In the genomic region with DNA sequence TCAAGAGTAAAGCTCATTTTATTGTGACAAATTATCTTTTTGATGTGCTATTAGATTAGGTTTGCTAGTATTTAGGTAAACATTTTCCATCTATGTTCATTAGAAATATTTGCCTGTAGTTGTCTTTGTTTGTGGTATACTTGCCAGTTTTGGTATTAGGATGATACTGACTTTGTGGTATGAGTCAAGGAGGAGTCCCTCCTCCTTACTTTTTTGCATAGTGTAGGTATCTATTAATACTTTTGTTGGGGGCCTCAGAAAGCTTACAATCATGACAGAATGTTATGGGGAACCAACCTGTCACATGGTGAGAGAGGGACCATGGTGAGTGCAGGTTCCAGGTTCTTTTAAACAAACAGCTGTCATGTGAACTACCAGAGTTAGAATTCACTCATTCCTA, we compare ENCODE assay signal across 24 cellular contexts.
A peak's percentile ranks its signal among the peaks of the same experiment; 100 is the strongest.
DNase-seq lines count a peak whose midpoint lies in the region; ATAC-seq and TF ChIP-seq lines count a peak whose summit lies in the region.
"Had no signal": no experiment of that assay in that cellular context is flagged by ENCODE, and none has a peak within 500 bp of the region (broad histone marks: within the 10 kb centered on the region; RNA-seq: fewer than 3 reads in every experiment).

No MANE protein-coding gene starts in this region.

- no peak overlapping the region for H3K4me3 Mint-ChIP-seq in H9
- H3K4me3 Mint-ChIP-seq in activated naive CD4-positive, alpha-beta T cell treated with anti-CD3 and anti-CD28 coated beads, Interleukin-2, amount 10 ng/mL, durations not matched to agents 7 days and 5 days = no peak overlapping the region
- H3K4me3 Mint-ChIP-seq: CD14-positive monocyte; CD4-positive, alpha-beta memory T cell; CD4-positive, CD25-positive, alpha-beta regulatory T cell; CD8-positive, alpha-beta memory T cell had no signal

- no peak overlapping the region for H2BK15ac ChIP-seq in H9 (ENCODE audit: low read depth, low read length)

- ATAC-seq in GM18520 (IDR thresholded peaks at IDR 0.05; ENCODE audit: unreplicated experiment) (peak; percentile 46), GM18870 (IDR thresholded peaks at IDR 0.05; ENCODE audit: unreplicated experiment) (peak; percentile 56), HG03342 (IDR thresholded peaks at IDR 0.05; ENCODE audit: unreplicated experiment) (peak; percentile 53), omental fat pad (ENCODE audit: low FRiP score) (no peak)

- H3K27ac ChIP-seq in H9 (ENCODE audit: insufficient read length, low read depth, low read length) = no peak overlapping the region
- H3K27ac ChIP-seq: BLaER1 had no signal

- H3K9ac ChIP-seq in H9 (ENCODE audit: extremely low read depth, insufficient read length, low read length) = no peak overlapping the region
- H3K9ac ChIP-seq: BLaER1 had no signal

- H3K4me2 ChIP-seq in H9 (ENCODE audit: insufficient read depth, insufficient read length, low read length) = no peak overlapping the region
- H3K4me2 ChIP-seq: BLaER1 had no signal

- H3K23ac ChIP-seq in H9 (ENCODE audit: insufficient read length, low read depth, low read length) = no peak overlapping the region

- H3K4ac ChIP-seq in H9 (ENCODE audit: low read depth, low read length) = no peak overlapping the region

- H2AK5ac ChIP-seq in H9 (ENCODE audit: insufficient read length, low read length) = no peak overlapping the region

- no peak overlapping the region for H2BK5ac ChIP-seq in H9 (ENCODE audit: insufficient read length, low read length)

- H3K9me3 ChIP-seq in H9 (ENCODE audit: control insufficient read depth, low read depth, low read length) = no peaks in the 10 kb centered on the region
- H3K9me3 ChIP-seq: BE2C, BLaER1 had no signal

- H2BK20ac ChIP-seq in H9 (ENCODE audit: low read depth, low read length, poor library complexity, severe bottlenecking) = no peak overlapping the region

- H3K56ac ChIP-seq in H9 (ENCODE audit: insufficient read length, low read depth, low read length) = no peak overlapping the region

- H3T11ph ChIP-seq in H9 (ENCODE audit: low read length) = no peak overlapping the region

- no peak overlapping the region for H3K27ac Mint-ChIP-seq in H9
- no peak overlapping the region for H3K27ac Mint-ChIP-seq in activated naive CD4-positive, alpha-beta T cell treated with anti-CD3 and anti-CD28 coated beads, Interleukin-2, amount 10 ng/mL, durations not matched to agents 7 days and 5 days
- H3K27ac Mint-ChIP-seq: CD14-positive monocyte; CD4-positive, alpha-beta memory T cell; CD4-positive, CD25-positive, alpha-beta regulatory T cell; CD8-positive, alpha-beta memory T cell had no signal

- H3K23me2 ChIP-seq in H9 (ENCODE audit: insufficient read length, low read depth, low read length, poor library complexity, severe bottlenecking) = no peaks in the 10 kb centered on the region

- no peak overlapping the region for H4K8ac ChIP-seq in H9 (replicated peaks; ENCODE audit: insufficient read length, low read depth, low read length)

- H4K91ac ChIP-seq in H9 (ENCODE audit: insufficient read length, low read depth, low read length) = no peak overlapping the region

- DNase-seq in activated CD4-positive, alpha-beta T cell treated with anti-CD3 and anti-CD28 coated beads for 1 hour = no peak
- no peak for DNase-seq in H9
- no peak for DNase-seq in omental fat pad (ENCODE audit: low spot score)
- DNase-seq in activated naive CD4-positive, alpha-beta T cell treated with anti-CD3 and anti-CD28 coated beads, Interleukin-2, amount 10 ng/mL, durations not matched to agents 7 days and 5 days = no peak
- DNase-seq: 8988T; ACHN; BE2C; C1 segment of cervical spinal cord; CD4-positive, alpha-beta memory T cell; CD4-positive, CD25-positive, alpha-beta regulatory T cell; CD8-positive, alpha-beta memory T cell; COR-L47; DMS 273 treated with DMSO at 0.1 percent for 48 hours; DMS153; DMS53; DMS79; DND-41; EL; GDM1 had no signal

- no peaks in the 10 kb centered on the region for H3K4me1 Mint-ChIP-seq in H9
- no peaks in the 10 kb centered on the region for H3K4me1 Mint-ChIP-seq in activated naive CD4-positive, alpha-beta T cell treated with anti-CD3 and anti-CD28 coated beads, Interleukin-2, amount 10 ng/mL, durations not matched to agents 7 days and 5 days
- H3K4me1 Mint-ChIP-seq: CD14-positive monocyte; CD4-positive, alpha-beta memory T cell; CD4-positive, CD25-positive, alpha-beta regulatory T cell; CD8-positive, alpha-beta memory T cell had no signal

- H3K79me1 ChIP-seq in H9 (ENCODE audit: insufficient read depth, low read depth, low read length, poor library complexity, severe bottlenecking) = no peaks in the 10 kb centered on the region

- TF ChIP-seq CTCF in H9 (conservative IDR thresholded peaks at IDR 0.05) (no peak), omental fat pad (IDR thresholded peaks at IDR 0.05) (no peak)

- H2BK12ac ChIP-seq in H9 (ENCODE audit: insufficient read length, low read depth, low read length) = no peak overlapping the region

- peaks cover 0 to 1% of the 10 kb centered on the region in 2 experiments; a peak in 2 of 5 replicates for H3K9me3 Mint-ChIP-seq in H9
- no peaks in the 10 kb centered on the region for H3K9me3 Mint-ChIP-seq in activated naive CD4-positive, alpha-beta T cell treated with anti-CD3 and anti-CD28 coated beads, Interleukin-2, amount 10 ng/mL, durations not matched to agents 7 days and 5 days

- H2BK120ac ChIP-seq in H9 (ENCODE audit: low read depth, low read length, poor library complexity, severe bottlenecking) = no peak overlapping the region

- no peaks in the 10 kb centered on the region; the same call in 1 of the 2 replicates for H3K27me3 Mint-ChIP-seq in H9 (ENCODE audit: low read depth)
- no peaks in the 10 kb centered on the region for H3K27me3 Mint-ChIP-seq in activated naive CD4-positive, alpha-beta T cell treated with anti-CD3 and anti-CD28 coated beads, Interleukin-2, amount 10 ng/mL, durations not matched to agents 7 days and 5 days
- H3K27me3 Mint-ChIP-seq: CD4-positive, CD25-positive, alpha-beta regulatory T cell; CD8-positive, alpha-beta memory T cell had no signal

- no peaks in the 10 kb centered on the region for H3K4me1 ChIP-seq in H9 (ENCODE audit: insufficient read depth, low read length)
- H3K4me1 ChIP-seq: BE2C, BLaER1 had no signal

- H3K18ac ChIP-seq in H9 (ENCODE audit: insufficient read length, low read depth, low read length) = no peak overlapping the region

- no peaks in the 10 kb centered on the region for H3K36me3 Mint-ChIP-seq in H9 (ENCODE audit: insufficient read depth in 1 of 3, low read depth in 3 of 3)
- no peaks in the 10 kb centered on the region for H3K36me3 Mint-ChIP-seq in activated naive CD4-positive, alpha-beta T cell treated with anti-CD3 and anti-CD28 coated beads, Interleukin-2, amount 10 ng/mL, durations not matched to agents 7 days and 5 days
- H3K36me3 Mint-ChIP-seq: CD14-positive monocyte; CD4-positive, alpha-beta memory T cell; CD4-positive, CD25-positive, alpha-beta regulatory T cell; CD8-positive, alpha-beta memory T cell had no signal

- H2AFZ ChIP-seq in H9 (ENCODE audit: low read length) = no peak overlapping the region

- H4K20me1 ChIP-seq in H9 (ENCODE audit: control insufficient read depth, insufficient read depth, insufficient read length) = no peaks in the 10 kb centered on the region
- H4K20me1 ChIP-seq: BLaER1 had no signal

- no peak overlapping the region for H4K5ac ChIP-seq in H9 (ENCODE audit: insufficient read length, low read depth, low read length)

- no peaks in the 10 kb centered on the region for H3K27me3 ChIP-seq in H9 (ENCODE audit: insufficient read depth, low read length)
- H3K27me3 ChIP-seq: BE2C, BLaER1 had no signal

- H3K14ac ChIP-seq in H9 (ENCODE audit: insufficient read depth, low read length) = no peak overlapping the region

- CTCF ChIA-PET in activated naive CD4-positive, alpha-beta T cell treated with anti-CD3 and anti-CD28 coated beads, Interleukin-2, amount 10 ng/mL, durations not matched to agents 7 days and 5 days (lab: Charles Lee) = no interaction called here

- H3K79me2 ChIP-seq in H9 (ENCODE audit: insufficient read depth, low read length) = no peaks in the 10 kb centered on the region
